Comparison of ENCODE assay signal across 8 cellular contexts in the genomic region with DNA sequence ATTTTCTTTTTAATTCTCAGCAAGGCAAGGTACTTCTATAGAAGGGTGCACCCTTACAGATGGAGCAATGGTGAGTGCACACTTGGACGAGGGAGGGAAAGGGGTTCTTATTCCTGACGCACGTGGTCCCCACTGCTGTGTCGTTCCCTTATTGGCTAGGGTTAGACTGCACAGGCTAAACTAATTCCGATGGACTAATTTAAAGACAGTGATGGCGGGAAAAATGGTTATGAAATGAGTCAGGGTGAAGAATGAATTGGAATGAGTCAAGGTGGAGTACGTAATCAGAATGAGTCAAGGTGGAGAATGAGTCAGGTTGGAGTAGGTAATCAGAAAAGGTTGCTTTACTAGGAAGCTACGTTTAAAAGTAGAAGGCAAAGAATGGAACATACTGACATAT. TPM values are rescaled to one million over a fixed set of nuclear protein-coding genes. Genes with fewer than 3 reads are reported as not detected.
DNase-seq lines count a peak whose midpoint lies in the region; ATAC-seq, FAIRE-seq and TF ChIP-seq lines count a peak whose summit lies in the region.
"Had no signal": no experiment of that assay in that cellular context is flagged by ENCODE, and none has a peak within 500 bp of the region (broad histone marks: within the 10 kb centered on the region; RNA-seq: fewer than 3 reads in every experiment).

No MANE protein-coding gene starts in this region.

- intact Hi-C loops in endothelial cell of umbilical vein (cut with micrococcal nuclease): loop anchor here (10.0 kb wide), 1 partner anchor 1410 kb away; a partner anchor contains a TSS

- peaks cover 30% of the 10 kb centered on the region for H3K79me2 ChIP-seq in endothelial cell of umbilical vein (ENCODE audit: control insufficient read depth, insufficient read depth, low read length)

- peaks cover 0 to 3% of the 10 kb centered on the region in 2 experiments for H3K27me3 ChIP-seq in endothelial cell of umbilical vein (ENCODE audit: control insufficient read depth in 2 of 2, insufficient read depth in 2 of 2, low read length in 2 of 2)

- no peaks in the 10 kb centered on the region for H3K9me1 ChIP-seq in endothelial cell of umbilical vein (replicated peaks; ENCODE audit: control insufficient read depth, extremely low read depth, insufficient read depth, low read length)

- H3K4me1 ChIP-seq in endothelial cell of umbilical vein (ENCODE audit: control insufficient read depth, extremely low read depth, insufficient read depth, low read length): peaks cover 24% of the 10 kb centered on the region

- H3K4me3 ChIP-seq in endothelial cell of umbilical vein (replicated peaks in 1 of 3; ENCODE audit: insufficient read depth in 1 of 3, low read depth in 1 of 3, low read length in 3 of 3): no peak overlapping the region

- H3K27me3 Mint-ChIP-seq in HFFc6 (ENCODE audit: insufficient read depth): peaks cover 8% of the 10 kb centered on the region
- H3K27me3 Mint-ChIP-seq in T-helper 17 cell: peaks cover 20% of the 10 kb centered on the region

- TF ChIP-seq CTCF in HFFc6 (IDR thresholded peaks at IDR 0.05) (no peak), endothelial cell of umbilical vein (IDR thresholded peaks at IDR 0.05; ENCODE audit: extremely low read depth in 1 of 2, insufficient read depth in 1 of 2, low read depth in 1 of 2, low read length in 2 of 2) (no peak)

- CTCF ChIA-PET in endothelial cell of umbilical vein (lab: Charles Lee): no interaction called here

- TF ChIP-seq POLR2A in endothelial cell of umbilical vein (IDR thresholded peaks at IDR 0.05; ENCODE audit: low read depth, low read length): no peak

- no peak overlapping the region for H3K4me2 ChIP-seq in endothelial cell of umbilical vein (ENCODE audit: insufficient read depth, low read length)

- H3K27ac Mint-ChIP-seq in HFFc6 (no peak overlapping the region), T-helper 17 cell (peak overlapping the region; percentile 57)

- no peak overlapping the region for H2AFZ ChIP-seq in endothelial cell of umbilical vein (ENCODE audit: low read depth, low read length)

- no peak for FAIRE-seq in endothelial cell of umbilical vein (lab: Jason Lieb, UNC)

- ATAC-seq in T-helper 17 cell: no peak
- no peak for ATAC-seq in HG03175 (IDR thresholded peaks at IDR 0.05; ENCODE audit: unreplicated experiment)
- ATAC-seq in HG02885 (IDR thresholded peaks at IDR 0.05; ENCODE audit: poor library complexity, unreplicated experiment): no peak
- no peak for ATAC-seq in GM19395 (IDR thresholded peaks at IDR 0.05; ENCODE audit: unreplicated experiment)

- H4K20me1 ChIP-seq in endothelial cell of umbilical vein (replicated peaks; ENCODE audit: control insufficient read depth, extremely low read depth, insufficient read depth, low read length): no peaks in the 10 kb centered on the region

- no peaks in the 10 kb centered on the region for H3K36me3 ChIP-seq in endothelial cell of umbilical vein (ENCODE audit: control insufficient read depth in 2 of 2, extremely low read depth in 1 of 2, insufficient read depth in 2 of 2, low read length in 2 of 2)

- dilution Hi-C loops in endothelial cell of umbilical vein (cut with MboI; ENCODE audit: extremely low pct_ligation_motif_present, low sequenced_read_pairs): no loop called here

- H3K9me3 ChIP-seq in T-helper 17 cell (ENCODE audit: control insufficient read depth, low read length, poor library complexity, severe bottlenecking) (no peaks in the 10 kb centered on the region), endothelial cell of umbilical vein (replicated peaks; ENCODE audit: control insufficient read depth, insufficient read depth, low read length) (no peaks in the 10 kb centered on the region)

- H3K9me3 Mint-ChIP-seq in HFFc6: no peaks in the 10 kb centered on the region; the same call in 1 of the 2 replicates

- POLR2A ChIA-PET in endothelial cell of umbilical vein (lab: Charles Lee): interaction anchor here (0.6 kb wide), 1 partner anchor 224 kb away, joined by 3 read pairs; no protein-coding TSS in a partner anchor

- H3K4me1 Mint-ChIP-seq in HFFc6 (ENCODE audit: low read depth): peaks cover 32% of the 10 kb centered on the region
- peaks cover 18% of the 10 kb centered on the region for H3K4me1 Mint-ChIP-seq in T-helper 17 cell

- DNase-seq in HFFc6 (peak; percentile 35), T-helper 17 cell (no peak), endothelial cell of umbilical vein (ENCODE audit: low read depth, low spot score) (no peak)
- peak; percentile 54 for DNase-seq in stimulated activated CD4-positive, alpha-beta T cell treated with anti-CD3 and anti-CD28 coated beads, Interleukin-1b, Interleukin-23, amount 100 ng/mL, for 48 hours

- H3K36me3 Mint-ChIP-seq in HFFc6 (ENCODE audit: low read depth) (peaks cover 6% of the 10 kb centered on the region; the same call in 1 of the 2 replicates), T-helper 17 cell (ENCODE audit: low read depth) (peaks cover 4% of the 10 kb centered on the region)

- H3K27ac ChIP-seq in endothelial cell of umbilical vein (ENCODE audit: insufficient read depth, low read depth, low read length): no peak overlapping the region
- H3K27ac ChIP-seq: HL-60 had no signal

- no TSS peak for BruUV-seq in endothelial cell of umbilical vein (replicated peaks; lab: Mats Ljungman, UMichigan)

- H3K4me3 Mint-ChIP-seq in HFFc6 (no peak overlapping the region), T-helper 17 cell (no peak overlapping the region)

- H3K9ac ChIP-seq in endothelial cell of umbilical vein (replicated peaks; ENCODE audit: extremely low read depth, insufficient read depth, low read length): no peak overlapping the region

TF ChIP-seq in endothelial cell of umbilical vein, 7 proteins besides CTCF, POLR2A, EP300 and RAD21:
- TF ChIP-seq JUN (IDR thresholded peaks at IDR 0.05; ENCODE audit: borderline replicate concordance, insufficient read depth, insufficient read length, low read depth): peak; percentile 50
- TF ChIP-seq FOS (IDR thresholded peaks at IDR 0.05; ENCODE audit: borderline replicate concordance, insufficient read depth, low read length): peak; percentile 31
- TF ChIP-seq POLR2AphosphoS5 (IDR thresholded peaks at IDR 0.05; ENCODE audit: insufficient read depth, low read depth, low read length): no peak
- no peak for TF ChIP-seq MYC (IDR thresholded peaks at IDR 0.05; ENCODE audit: low read depth, low read length)

RNA-seq across cellular contexts. Expression of a gene that starts 2.0 kb away (rescaled TPM):
- 10 to 100 TPM; 12.8 to 16.1 (median 14.8) TPM for total RNA-seq in HFFc6 (2021; fragmentation: NEBNext Ultra II Directional; extraction: Animal tissue kit (Norgen Biotek cat#: 25700))
- total RNA-seq in T-helper 17 cell (10 to 100 TPM; 71.1 to 97.5 TPM), endothelial cell of umbilical vein (133 and 149 TPM in 2 replicates)
- 27.8 and 43.3 TPM in 2 replicates for polyA plus RNA-seq in endothelial cell of umbilical vein
- polyA plus RNA-seq in endothelial cell of umbilical vein (2011; cell fraction: cytosol; rRNA removed): 36.6 and 45.2 TPM in 2 replicates
- 71.9 and 107 TPM in 2 replicates for polyA plus RNA-seq in endothelial cell of umbilical vein (2011; cell fraction: nucleus; rRNA removed)
- 29.7 and 40.4 TPM in 2 replicates for polyA plus RNA-seq in endothelial cell of umbilical vein (2012)
- polyA minus RNA-seq in endothelial cell of umbilical vein: 85.2 and 95.8 TPM in 2 replicates
- 17.3 TPM for polyA minus RNA-seq in endothelial cell of umbilical vein (2011; cell fraction: cytosol; rRNA and poly(A)+ RNA removed)
- polyA minus RNA-seq in endothelial cell of umbilical vein (2011; cell fraction: nucleus; rRNA and poly(A)+ RNA removed): 55.3 and 104 TPM in 2 replicates

Comparison
In these comparisons a context has a peak if more than half of its experiments do, and no peak if none do; other contexts are left out.
1. DNase-seq: peak in HFFc6 (single experiment) and stimulated activated CD4-positive, alpha-beta T cell treated with anti-CD3 and anti-CD28 coated beads, Interleukin-1b, Interleukin-23, amount 100 ng/mL, for 48 hours (single experiment); none in T-helper 17 cell (0 of 3) and endothelial cell of umbilical vein (single experiment).